2 cellular contexts compared by ENCODE assay signal in the genomic region with DNA sequence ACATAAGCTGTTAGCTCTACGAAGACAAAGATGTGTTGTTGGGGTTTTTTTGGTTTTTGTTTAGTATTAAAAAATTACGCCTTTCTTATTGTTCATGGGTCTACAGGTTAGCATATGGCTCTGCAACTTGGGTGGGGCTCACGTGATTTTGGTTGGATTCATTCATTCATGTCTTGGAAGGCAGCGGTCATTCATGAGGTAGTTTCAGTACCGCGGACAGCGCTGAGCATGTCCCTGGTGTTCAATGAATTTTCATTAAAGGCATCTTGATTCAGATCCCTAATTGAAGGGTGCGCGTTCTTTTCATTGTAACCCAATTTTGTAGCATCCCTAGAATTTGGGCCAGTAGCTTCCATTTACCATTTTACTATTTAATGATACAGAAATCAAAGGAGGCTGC.
TF ChIP-seq lines count a peak whose summit lies in the region.

No MANE protein-coding gene starts in this region.

TF ChIP-seq in GM23338, 12 proteins besides CTCF, POLR2A, EP300 and RAD21:
- TF ChIP-seq JUNB (IDR thresholded peaks at IDR 0.05; ENCODE audit: unreplicated experiment), result no peak
- no peak for TF ChIP-seq CREB1 (CRISPR knock-in tag; IDR thresholded peaks at IDR 0.05; ENCODE audit: low read depth)
- no peak for TF ChIP-seq POLR2AphosphoS5 (IDR thresholded peaks at IDR 0.05; ENCODE audit: low read depth)
- TF ChIP-seq, protein P1, sequence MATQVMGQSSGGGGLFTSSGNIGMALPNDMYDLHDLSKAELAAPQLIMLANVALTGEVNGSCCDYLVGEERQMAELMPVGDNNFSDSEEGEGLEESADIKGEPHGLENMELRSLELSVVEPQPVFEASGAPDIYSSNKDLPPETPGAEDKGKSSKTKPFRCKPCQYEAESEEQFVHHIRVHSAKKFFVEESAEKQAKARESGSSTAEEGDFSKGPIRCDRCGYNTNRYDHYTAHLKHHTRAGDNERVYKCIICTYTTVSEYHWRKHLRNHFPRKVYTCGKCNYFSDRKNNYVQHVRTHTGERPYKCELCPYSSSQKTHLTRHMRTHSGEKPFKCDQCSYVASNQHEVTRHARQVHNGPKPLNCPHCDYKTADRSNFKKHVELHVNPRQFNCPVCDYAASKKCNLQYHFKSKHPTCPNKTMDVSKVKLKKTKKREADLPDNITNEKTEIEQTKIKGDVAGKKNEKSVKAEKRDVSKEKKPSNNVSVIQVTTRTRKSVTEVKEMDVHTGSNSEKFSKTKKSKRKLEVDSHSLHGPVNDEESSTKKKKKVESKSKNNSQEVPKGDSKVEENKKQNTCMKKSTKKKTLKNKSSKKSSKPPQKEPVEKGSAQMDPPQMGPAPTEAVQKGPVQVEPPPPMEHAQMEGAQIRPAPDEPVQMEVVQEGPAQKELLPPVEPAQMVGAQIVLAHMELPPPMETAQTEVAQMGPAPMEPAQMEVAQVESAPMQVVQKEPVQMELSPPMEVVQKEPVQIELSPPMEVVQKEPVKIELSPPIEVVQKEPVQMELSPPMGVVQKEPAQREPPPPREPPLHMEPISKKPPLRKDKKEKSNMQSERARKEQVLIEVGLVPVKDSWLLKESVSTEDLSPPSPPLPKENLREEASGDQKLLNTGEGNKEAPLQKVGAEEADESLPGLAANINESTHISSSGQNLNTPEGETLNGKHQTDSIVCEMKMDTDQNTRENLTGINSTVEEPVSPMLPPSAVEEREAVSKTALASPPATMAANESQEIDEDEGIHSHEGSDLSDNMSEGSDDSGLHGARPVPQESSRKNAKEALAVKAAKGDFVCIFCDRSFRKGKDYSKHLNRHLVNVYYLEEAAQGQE (IDR thresholded peaks at IDR 0.05; ENCODE audit: unreplicated experiment), result peak; percentile 78
- TF ChIP-seq, protein P2, sequence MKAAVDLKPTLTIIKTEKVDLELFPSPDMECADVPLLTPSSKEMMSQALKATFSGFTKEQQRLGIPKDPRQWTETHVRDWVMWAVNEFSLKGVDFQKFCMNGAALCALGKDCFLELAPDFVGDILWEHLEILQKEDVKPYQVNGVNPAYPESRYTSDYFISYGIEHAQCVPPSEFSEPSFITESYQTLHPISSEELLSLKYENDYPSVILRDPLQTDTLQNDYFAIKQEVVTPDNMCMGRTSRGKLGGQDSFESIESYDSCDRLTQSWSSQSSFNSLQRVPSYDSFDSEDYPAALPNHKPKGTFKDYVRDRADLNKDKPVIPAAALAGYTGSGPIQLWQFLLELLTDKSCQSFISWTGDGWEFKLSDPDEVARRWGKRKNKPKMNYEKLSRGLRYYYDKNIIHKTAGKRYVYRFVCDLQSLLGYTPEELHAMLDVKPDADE (IDR thresholded peaks at IDR 0.05), result no peak
- TF ChIP-seq STAT1 (IDR thresholded peaks at IDR 0.05; ENCODE audit: unreplicated experiment), result no peak

TF ChIP-seq in GM12878, 131 proteins besides CTCF, POLR2A, EP300 and RAD21:
- no peak for TF ChIP-seq SMAD5 (IDR thresholded peaks at IDR 0.05; ENCODE audit: low read depth)
- TF ChIP-seq, protein P1 (IDR thresholded peaks at IDR 0.05; ENCODE audit: low read depth, low read length), result peak; percentile 75; the same call in 1 of the 2 replicates
